ENCODE assay signal across 13 cellular contexts in genomic region chr16:84834403-84834772, GRCh38. TPM values are rescaled to one million over a fixed set of nuclear protein-coding genes. Genes with fewer than 3 reads are reported as not detected.
DNase-seq lines count a peak whose midpoint lies in the region; ATAC-seq and TF ChIP-seq lines count a peak whose summit lies in the region.
"Had no signal": no experiment of that assay in that cellular context is flagged by ENCODE, and none has a peak within 500 bp of the region (broad histone marks: within the 10 kb centered on the region; RNA-seq: fewer than 3 reads in every experiment).

No MANE protein-coding gene starts in this region.

- H3K36me3 ChIP-seq in SK-N-SH (replicated peaks in 1 of 2; ENCODE audit: control insufficient read depth in 1 of 2, insufficient read depth in 2 of 2, low read length in 1 of 2) (no peaks in the 10 kb centered on the region), duodenal mucosa (ENCODE audit: control insufficient read depth in 1 of 2, insufficient read depth in 2 of 2, low read length in 2 of 2) (no peaks in the 10 kb centered on the region), muscle layer of duodenum (ENCODE audit: control insufficient read depth in 1 of 2, insufficient read depth in 2 of 2, low read length in 2 of 2) (peaks cover 17 to 23% of the 10 kb centered on the region in 2 donors), transverse colon (no peaks in the 10 kb centered on the region)

- CTCF ChIA-PET in SK-N-SH (lab: Yijun Ruan, JAX), result interaction anchor here (0.5 to 1.4 kb wide), 5 partner anchors 15 to 136 kb away, joined by 3 to 5 read pairs (median 3); no protein-coding TSS in a partner anchor

- H3K27ac ChIP-seq in SK-N-SH (ENCODE audit: low read depth in 2 of 2, low read length in 1 of 2) (peak overlapping the region in 1 of 2 experiments; percentile 54; a peak in 1 of 4 replicates), duodenal mucosa (ENCODE audit: low read depth, low read length) (peak overlapping the region; percentile 60), muscle layer of duodenum (ENCODE audit: low read length) (peak overlapping the region; percentile 88), transverse colon (peak overlapping the region; percentile 83 to 97 (median 89))
- H3K27ac ChIP-seq: psoas muscle had no signal

- WGBS in SK-N-SH (ENCODE audit: low lambda C conversion rate), result 67% methylated on average over 6 of the region's 6 CpGs
- 80 to 87% methylated on average over 4 to 6 of the region's 6 CpGs for WGBS in transverse colon (ENCODE audit: low coverage in 1 of 2), 2 donors

- H3K9ac ChIP-seq in SK-N-SH (no peak overlapping the region), duodenal mucosa (ENCODE audit: low read depth in 1 of 2, low read length in 2 of 2) (no peak overlapping the region)

- TF ChIP-seq EP300 in SK-N-SH (IDR thresholded peaks at IDR 0.05; ENCODE audit: borderline replicate concordance in 1 of 2, low read depth in 1 of 2, low read length in 1 of 2) (peak in 1 of 2 experiments; percentile 81; a peak in 2 of 4 replicates), transverse colon (IDR thresholded peaks at IDR 0.05; ENCODE audit: low read depth) (no peak)

- POLR2A ChIA-PET in SK-N-SH (lab: Yijun Ruan, JAX), result no interaction called here

- intact Hi-C loops in transverse colon (cut with DNase I; ENCODE audit: low total_unique reads), result no loop called here

- H3F3A ChIP-seq in SK-N-SH (replicated peaks; ENCODE audit: insufficient read depth), result peaks cover 12% of the 10 kb centered on the region

- no peak overlapping the region for H2AFZ ChIP-seq in SK-N-SH (ENCODE audit: low read depth)

- no peaks in the 10 kb centered on the region for H3K9me3 ChIP-seq in SK-N-SH
- H3K9me3 ChIP-seq in duodenal mucosa (ENCODE audit: control insufficient read depth in 1 of 2, low read length in 2 of 2), result no peaks in the 10 kb centered on the region
- no peaks in the 10 kb centered on the region for H3K9me3 ChIP-seq in muscle layer of duodenum (ENCODE audit: control insufficient read depth in 1 of 2, low read length in 2 of 2)
- H3K9me3 ChIP-seq in transverse colon, result no peaks in the 10 kb centered on the region
- H3K9me3 ChIP-seq: psoas muscle had no signal

- no peaks in the 10 kb centered on the region for H3K27me3 ChIP-seq in SK-N-SH (ENCODE audit: insufficient read depth)
- peaks cover 0 to 2% of the 10 kb centered on the region in 2 donors for H3K27me3 ChIP-seq in duodenal mucosa (ENCODE audit: control insufficient read depth in 1 of 2, insufficient read depth in 2 of 2, low read length in 2 of 2)
- H3K27me3 ChIP-seq in muscle layer of duodenum (ENCODE audit: low read depth, low read length), result no peaks in the 10 kb centered on the region
- no peaks in the 10 kb centered on the region for H3K27me3 ChIP-seq in transverse colon

- no peaks in the 10 kb centered on the region for H3K79me2 ChIP-seq in SK-N-SH (ENCODE audit: insufficient read depth)

- H3K4me2 ChIP-seq in SK-N-SH, result no peak overlapping the region

- no peak for ATAC-seq in GM21447 (IDR thresholded peaks at IDR 0.05; ENCODE audit: unreplicated experiment)
- ATAC-seq: psoas muscle had no signal

- TF ChIP-seq POLR2A in transverse colon (IDR thresholded peaks at IDR 0.05), result no peak

- H3K4me3 ChIP-seq in SK-N-SH (ENCODE audit: low read depth in 2 of 2, low read length in 1 of 2), result no peak overlapping the region
- no peak overlapping the region for H3K4me3 ChIP-seq in duodenal mucosa (ENCODE audit: low read depth in 1 of 2, low read length in 2 of 2)
- peak overlapping the region in 1 of 2 donors; percentile 36 for H3K4me3 ChIP-seq in muscle layer of duodenum (ENCODE audit: low read depth in 1 of 2, low read length in 2 of 2)
- H3K4me3 ChIP-seq in transverse colon, result no peak overlapping the region
- H3K4me3 ChIP-seq: psoas muscle had no signal

- no peaks in the 10 kb centered on the region for H4K20me1 ChIP-seq in SK-N-SH (ENCODE audit: insufficient read depth)

- no peaks in the 10 kb centered on the region for H3K9me2 ChIP-seq in SK-N-SH

- H3K4me1 ChIP-seq in SK-N-SH (ENCODE audit: control insufficient read depth in 1 of 2, insufficient read depth in 2 of 2, low read depth in 1 of 2, low read length in 1 of 2) (peaks cover 19 to 22% of the 10 kb centered on the region in 2 experiments; a peak in 2 of 4 replicates), duodenal mucosa (ENCODE audit: control insufficient read depth in 1 of 2, insufficient read depth in 2 of 2, low read length in 2 of 2) (peaks cover 0 to 10% of the 10 kb centered on the region in 2 donors), muscle layer of duodenum (ENCODE audit: control insufficient read depth in 1 of 2, insufficient read depth in 2 of 2, low read length in 2 of 2) (peaks cover 9 to 32% of the 10 kb centered on the region in 2 donors), transverse colon (peaks cover 31 to 72% (median 58%) of the 10 kb centered on the region in 4 donors)

- TF ChIP-seq CTCF in SK-N-SH (IDR thresholded peaks at IDR 0.05) (no peak), transverse colon (IDR thresholded peaks at IDR 0.05) (no peak)

- no peak; the same call in 1 of the 2 replicates for TF ChIP-seq RAD21 in SK-N-SH (IDR thresholded peaks at IDR 0.05; ENCODE audit: low read length)

- DNase-seq in SK-N-SH (peak; percentile 88), transverse colon (no peak), NCI-H526 (lab: John Stamatoyannopoulos, UW) (no peak), SHP77 treated with DMSO at 0.1 percent for 48 hours (lab: John Stamatoyannopoulos, UW) (no peak)
- DNase-seq: activated CD4-positive, alpha-beta T cell treated with anti-CD3 and anti-CD28 coated beads, Interleukin-2, amount 50 U/mL, for 1 hour; NCI-H1105 treated with DMSO at 0.1 percent for 48 hours; NCI-H510A; psoas muscle; stimulated activated naive CD4-positive, alpha-beta T cell treated with Interleukin-2 at 50 U/mL for 16 hours; T-helper 2 cell had no signal

- in situ Hi-C loops in transverse colon (cut with MboI; ENCODE audit: low pct_ligation_motif_present in 1 of 4, low pct_unique_long_range_greater_than_20kb in 1 of 4, low sequenced_read_pairs in 3 of 4), result no loop called here

TF ChIP-seq in SK-N-SH, 30 proteins besides CTCF, POLR2A, EP300 and RAD21 (continues in another document):
- no peak for TF ChIP-seq FOXM1 (IDR thresholded peaks at IDR 0.05; ENCODE audit: low read depth)
- no peak for TF ChIP-seq SIN3A (IDR thresholded peaks at IDR 0.05; ENCODE audit: borderline replicate concordance, low read depth, low read length)
- peak; percentile 68; the same call in 1 of the 2 replicates for TF ChIP-seq MXI1 (IDR thresholded peaks at IDR 0.05; ENCODE audit: low read depth, low read length)
- no peak for TF ChIP-seq TEAD4 (IDR thresholded peaks at IDR 0.05; ENCODE audit: borderline replicate concordance, insufficient read depth)
- no peak for TF ChIP-seq RXRA (IDR thresholded peaks at IDR 0.05; ENCODE audit: borderline replicate concordance, low read depth)
- no peak for TF ChIP-seq JUND (IDR thresholded peaks at IDR 0.05)
- TF ChIP-seq NRF1 (IDR thresholded peaks at IDR 0.05; ENCODE audit: low read depth, low read length), result no peak
- no peak for TF ChIP-seq USF2 (IDR thresholded peaks at IDR 0.05; ENCODE audit: borderline replicate concordance, low read depth, low read length)
- TF ChIP-seq RCOR1 (IDR thresholded peaks at IDR 0.05; ENCODE audit: low read length), result peak; percentile 94
- TF ChIP-seq ZBTB33 (IDR thresholded peaks at IDR 0.05; ENCODE audit: borderline replicate concordance, low read depth), result no peak
- TF ChIP-seq USF1 (IDR thresholded peaks at IDR 0.05; ENCODE audit: borderline replicate concordance, low read depth), result no peak
- no peak for TF ChIP-seq FOSL2 (IDR thresholded peaks at IDR 0.05; ENCODE audit: borderline replicate concordance, low read depth)
- no peak for TF ChIP-seq GABPA (IDR thresholded peaks at IDR 0.05; ENCODE audit: low read depth)
- peak; percentile 60 for TF ChIP-seq CHD2 (IDR thresholded peaks at IDR 0.05; ENCODE audit: low read length, partially characterized antibody)
- peak; percentile 48; the same call in 1 of the 2 replicates for TF ChIP-seq NFIC (IDR thresholded peaks at IDR 0.05; ENCODE audit: borderline replicate concordance)
- peak; percentile 86 for TF ChIP-seq GATA2 (CRISPR knock-in tag; IDR thresholded peaks at IDR 0.05)
- no peak for TF ChIP-seq YY1 (IDR thresholded peaks at IDR 0.05; ENCODE audit: low read depth)
- TF ChIP-seq TAF1 (IDR thresholded peaks at IDR 0.05; ENCODE audit: borderline replicate concordance, low read depth, low read length), result no peak

RNA-seq across cellular contexts. Expression of gene CRISPLD2, which starts 14.6 kb away (rescaled TPM):
- 5.3 and 6.3 TPM in 2 replicates for polyA plus RNA-seq in SK-N-SH (2012; rRNA removed)
- polyA plus RNA-seq in SK-N-SH (2012; cell fraction: cytosol; rRNA removed), result 3.3 and 3.8 TPM in 2 replicates
- 4.4 and 4.5 TPM in 2 replicates for polyA plus RNA-seq in SK-N-SH (2012; cell fraction: nucleus; rRNA removed)
- 100 to 1,000 TPM in 1 of 4 donors, 10 to 100 TPM in 3; 53.4 to 326 (median 71.0) TPM for total RNA-seq in transverse colon
